16 cellular contexts compared by ENCODE assay signal in genomic region chr9:84187090-84187489, GRCh38.
"Had no signal": no experiment of that assay in that cellular context is flagged by ENCODE, and none has a peak within 500 bp of the region (broad histone marks: within the 10 kb centered on the region; RNA-seq: fewer than 3 reads in every experiment).

No MANE protein-coding gene starts in this region.

- FAIRE-seq: bronchial epithelial cell had no signal

- H2AFZ ChIP-seq: neural progenitor cell had no signal

- H3K27me3 ChIP-seq: neural progenitor cell had no signal

- H3K4me2 ChIP-seq: neural progenitor cell had no signal

- H3K9ac ChIP-seq: neural progenitor cell had no signal

- DNase-seq: activated CD4-positive, alpha-beta T cell treated with anti-CD3 and anti-CD28 coated beads, Interleukin-2, amount 50 U/mL, for 4 hours; activated naive CD8-positive, alpha-beta T cell treated with anti-CD3 and anti-CD28 coated beads, Interleukin-2, amount 10 ng/mL, durations not matched to agents 7 days and 5 days; anterior cingulate cortex; effector CD8-positive, alpha-beta T cell; immature natural killer cell; kidney glomerular epithelial cell; left ventricle myocardium inferior; naive B cell; psoas muscle; stimulated activated naive B cell treated with anti-CD40 and anti-IgM and Interleukin-4, amounts not matched to agents 10 μg/mL and 1 μg/mL and 100 μg/mL, for 72 hours; T1000 had no signal

- H3K36me3 ChIP-seq: left ventricle myocardium inferior, neural progenitor cell had no signal

- H3K4me3 ChIP-seq: left ventricle myocardium inferior, neural progenitor cell, psoas muscle had no signal

- H3K27ac ChIP-seq: left ventricle myocardium inferior, neural progenitor cell, psoas muscle had no signal

- ATAC-seq: activated CD4-positive, CD25-positive, alpha-beta regulatory T cell treated with anti-CD3 and anti-CD28 coated beads, Interleukin-2, amount 50 U/mL, for 24 hours; esophagus mucosa; psoas muscle; sciatic nerve; stimulated activated naive B cell treated with anti-CD40 and anti-IgM and Interleukin-4, amounts not matched to agents 10 μg/mL and 1 μg/mL and 100 μg/mL, for 72 hours had no signal

- H3K9me3 ChIP-seq: left ventricle myocardium inferior, psoas muscle had no signal
